ENCODE assay signal across 8 cellular contexts in genomic region chr5:72817076-72817476, GRCh38. TPM values are rescaled to one million over a fixed set of nuclear protein-coding genes. Genes with fewer than 3 reads are reported as not detected.
DNase-seq lines count a peak whose midpoint lies in the region; ATAC-seq and TF ChIP-seq lines count a peak whose summit lies in the region.

No MANE protein-coding gene starts in this region.

- TF ChIP-seq POLR2A in sigmoid colon (IDR thresholded peaks at IDR 0.05): no peak

- H3K4me3 ChIP-seq in BJ (ENCODE audit: low read depth, low read length) (peak overlapping the region; percentile 92), iPS-11a (ENCODE audit: low read depth, low read length) (peak overlapping the region; percentile 71), sigmoid colon (peak overlapping the region; percentile 65 to 88 (median 74))

- no peak for TF ChIP-seq EP300 in sigmoid colon (IDR thresholded peaks at IDR 0.05)

- CTCF ChIA-PET in BJ (lab: Yijun Ruan, JAX): interaction anchor here (0.8 to 4.9 kb wide), 13 partner anchors 13 to 451 kb away, joined by 3 to 53 read pairs (median 3); no protein-coding TSS in a partner anchor

- intact Hi-C loops in sigmoid colon (cut with DNase I): loop anchor here (2.0 to 10.0 kb wide), 2 partner anchors 92 to 206 kb away; no protein-coding TSS in a partner anchor

- H3K36me3 ChIP-seq in BJ (ENCODE audit: control insufficient read depth, insufficient read depth, low read length) (no peaks in the 10 kb centered on the region), sigmoid colon (no peaks in the 10 kb centered on the region)

- DNase-seq in BJ (ENCODE audit: low read depth) (no peak), RPMI8226 (peak; percentile 62), astrocyte of the hippocampus (ENCODE audit: low read depth, low spot score) (peak; percentile 81), sigmoid colon (peak; percentile 81), NCI-H2196 (lab: John Stamatoyannopoulos, UW; ENCODE audit: unreplicated experiment) (no peak)

- peaks cover 0 to 34% (median 26%) of the 10 kb centered on the region in 4 donors for H3K4me1 ChIP-seq in sigmoid colon

- ATAC-seq in GM18907 (IDR thresholded peaks at IDR 0.05; ENCODE audit: unreplicated experiment) (peak; percentile 33), HG03097 (IDR thresholded peaks at IDR 0.05; ENCODE audit: low FRiP score, unreplicated experiment) (peak; percentile 25)

- WGBS in sigmoid colon, 2 donors: 0 to 1% methylated on average over 22 of the region's 22 CpGs

- no peaks in the 10 kb centered on the region for H3K9me3 ChIP-seq in sigmoid colon

- H3K27ac ChIP-seq in sigmoid colon: peak overlapping the region; percentile 94 to 98 (median 96)

- POLR2A ChIA-PET in BJ (lab: Charles Lee): interaction anchor here (0.7 kb wide), 1 partner anchor 377 kb away, joined by 4 read pairs; no protein-coding TSS in a partner anchor

- no peaks in the 10 kb centered on the region for H3K27me3 ChIP-seq in BJ (ENCODE audit: control insufficient read depth, insufficient read depth, low read length)
- H3K27me3 ChIP-seq in sigmoid colon: no peaks in the 10 kb centered on the region

- TF ChIP-seq CTCF in BJ (IDR thresholded peaks at IDR 0.05; ENCODE audit: insufficient read depth, low read depth, low read length) (no peak), sigmoid colon (IDR thresholded peaks at IDR 0.05) (no peak)

RNA-seq across cellular contexts. Expression of gene TNPO1, which starts 0.6 kb away (rescaled TPM):
- polyA plus RNA-seq in BJ (2011; rRNA removed) (49.6 and 106 TPM in 2 replicates), sigmoid colon (10 to 100 TPM; 18.6 to 28.7 (median 22.8) TPM)
- 247 and 367 TPM in 2 replicates for polyA minus RNA-seq in BJ (2011; rRNA and poly(A)+ RNA removed)
- 100 to 1,000 TPM in 3 of 4 donors, 10 to 100 TPM in 1; 86.2 to 145 (median 113) TPM for total RNA-seq in sigmoid colon

Comparison
In these comparisons a context has a peak if more than half of its experiments do, and no peak if none do; other contexts are left out.
1. DNase-seq: peak in RPMI8226 (single experiment), astrocyte of the hippocampus (single experiment) and sigmoid colon (single experiment); none in BJ (single experiment) and NCI-H2196 (single experiment).
2. Peak in every context shown above with its lines, with median percentiles within 50 percentile points of each other: H3K4me3 ChIP-seq.